Comparison of ENCODE assay signal across 25 cellular contexts in genomic region chr14:51225751-51226150, GRCh38.
"Had no signal": no experiment of that assay in that cellular context is flagged by ENCODE, and none has a peak within 500 bp of the region (broad histone marks: within the 10 kb centered on the region; RNA-seq: fewer than 3 reads in every experiment).

No MANE protein-coding gene starts in this region.

- FAIRE-seq: astrocyte had no signal

- H3K36me3 ChIP-seq: brain microvascular endothelial cell, esophagus muscularis mucosa, left ventricle myocardium inferior, spleen, transverse colon, WERI-Rb-1 had no signal

- H3K27ac ChIP-seq: brain microvascular endothelial cell, esophagus muscularis mucosa, left ventricle myocardium inferior, spleen, testis, transverse colon, WERI-Rb-1 had no signal

- H3K9me3 ChIP-seq: esophagus muscularis mucosa, left ventricle myocardium inferior, testis, transverse colon had no signal

- ATAC-seq: right cardiac atrium; stimulated activated naive CD8-positive, alpha-beta T cell treated with anti-CD3 and anti-CD28 coated beads, Interleukin-15, Interleukin-2, amounts not matched to agents 100 U/mL and 50 U/mL, for 24 hours; T-helper 17 cell had no signal

- H3K27me3 ChIP-seq: brain microvascular endothelial cell, esophagus muscularis mucosa, spleen, testis, transverse colon had no signal

- H3K4me3 ChIP-seq: esophagus muscularis mucosa, left ventricle myocardium inferior, lung, spleen, testis, transverse colon had no signal

- H3K4me1 ChIP-seq: esophagus muscularis mucosa, left ventricle myocardium inferior, spleen, testis, transverse colon had no signal

- DNase-seq: activated CD4-positive, alpha-beta memory T cell treated with anti-CD3 and anti-CD28 coated beads for 36 hours; activated CD4-positive, alpha-beta T cell treated with anti-CD3 and anti-CD28 coated beads, Interleukin-2, amount 10 ng/mL, durations not matched to agents 24 days and 14 days; activated CD4-positive, CD25-positive, alpha-beta regulatory T cell treated with anti-CD3 and anti-CD28 coated beads, Interleukin-2, amount 50 U/mL, for 72 hours; activated CD8-positive, alpha-beta memory T cell treated with anti-CD3 and anti-CD28 coated beads, Interleukin-2, amount 50 U/mL, for 4 hours; activated effector memory CD4-positive, alpha-beta T cell treated with anti-CD3 and anti-CD28 coated beads, Interleukin-2, amount 50 U/mL, for 16 hours; activated naive CD4-positive, alpha-beta T cell treated with anti-CD3 and anti-CD28 coated beads for 36 hours; activated naive CD8-positive, alpha-beta T cell treated with anti-CD3 and anti-CD28 coated beads for 36 hours; activated T-cell treated with anti-CD3 and anti-CD28 coated beads, Interleukin-2, amount 50 U/mL, for 1 hour; amniotic stem cell; brain microvascular endothelial cell; endodermal cell; foreskin melanocyte; left ventricle myocardium inferior; posterior cingulate gyrus; right cardiac atrium; spleen; stimulated activated naive CD8-positive, alpha-beta T cell treated with anti-CD3 and anti-CD28 coated beads, Interleukin-15, Interleukin-2, amounts not matched to agents 100 U/mL and 50 U/mL, for 24 hours; T-helper 17 cell; T1000; testis; transverse colon; WERI-Rb-1 had no signal
